ENCODE assay signal across 12 cellular contexts in the genomic region with DNA sequence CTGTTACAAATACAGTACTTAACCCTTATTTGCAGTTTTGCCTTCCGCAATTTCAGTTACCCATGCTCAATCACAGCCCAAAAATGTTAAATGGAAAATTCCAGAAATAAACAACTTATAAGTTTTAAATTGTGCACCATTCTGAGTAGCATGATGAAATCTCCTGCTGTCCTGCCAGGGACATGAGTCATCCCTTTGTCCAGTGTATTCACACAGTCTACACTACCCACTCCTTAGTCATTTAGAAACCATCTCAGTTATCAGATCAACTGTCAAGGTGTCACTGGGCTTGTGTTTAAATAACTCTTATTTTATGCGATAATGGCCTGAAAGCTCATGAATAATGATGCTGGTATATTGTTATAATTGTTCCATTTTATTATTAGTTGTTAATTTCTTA.
A peak's percentile ranks its signal among the peaks of the same experiment; 100 is the strongest.
DNase-seq lines count a peak whose midpoint lies in the region; ATAC-seq, FAIRE-seq and TF ChIP-seq lines count a peak whose summit lies in the region.
"Had no signal": no experiment of that assay in that cellular context is flagged by ENCODE, and none has a peak within 500 bp of the region (broad histone marks: within the 10 kb centered on the region; RNA-seq: fewer than 3 reads in every experiment).

No MANE protein-coding gene starts in this region.

- H3K4me1 ChIP-seq in SJSA1 (replicated peaks) (peaks cover 46% of the 10 kb centered on the region), gastroesophageal sphincter (no peaks in the 10 kb centered on the region), smooth muscle cell (ENCODE audit: low read depth) (no peaks in the 10 kb centered on the region), BE2C (peaks cover 14% of the 10 kb centered on the region)

- no peaks in the 10 kb centered on the region for H3K79me2 ChIP-seq in smooth muscle cell (ENCODE audit: low read depth)

- H3K27ac ChIP-seq in SJSA1 (peak overlapping the region; percentile 48), gastroesophageal sphincter (no peak overlapping the region), smooth muscle cell (ENCODE audit: low read depth) (peak overlapping the region; percentile 58)

- no peak overlapping the region for H3K9ac ChIP-seq in smooth muscle cell (ENCODE audit: low read depth)

- FAIRE-seq in GM19239 (lab: Jason Lieb, UNC) = no peak
- FAIRE-seq: GM18507 had no signal

- no peak for TF ChIP-seq EP300 in gastroesophageal sphincter (IDR thresholded peaks at IDR 0.05)

- H3K4me3 ChIP-seq in SJSA1 (no peak overlapping the region), gastroesophageal sphincter (no peak overlapping the region), smooth muscle cell (no peak overlapping the region), BE2C (ENCODE audit: low read depth, low read length) (no peak overlapping the region)

- no peaks in the 10 kb centered on the region for H3F3A ChIP-seq in smooth muscle cell (ENCODE audit: low read depth)

- peak; percentile 85 for DNase-seq in H4 (ENCODE audit: low spot score)
- peak; percentile 65 to 76 for DNase-seq in SJSA1 (ENCODE audit: low read depth in 1 of 2, low spot score in 2 of 2)
- DNase-seq in smooth muscle cell (lab: John Stamatoyannopoulos, UW; ENCODE audit: unreplicated experiment) = no peak
- DNase-seq in BE2C = no peak
- DNase-seq in GM19239 (ENCODE audit: insufficient read length, low spot score) = no peak
- no peak for DNase-seq in SKM-1 (lab: John Stamatoyannopoulos, UW; ENCODE audit: unreplicated experiment)
- DNase-seq: amygdala; NCI-H1694; stimulated activated CD4-positive, alpha-beta T cell treated with anti-CD3 and anti-CD28 coated beads, Interleukin-4, amount 100 ng/mL, for 24 hours had no signal

- no peaks in the 10 kb centered on the region for H3K36me3 ChIP-seq in SJSA1
- no peaks in the 10 kb centered on the region for H3K36me3 ChIP-seq in gastroesophageal sphincter
- no peaks in the 10 kb centered on the region for H3K36me3 ChIP-seq in smooth muscle cell (ENCODE audit: low read depth)
- no peaks in the 10 kb centered on the region for H3K36me3 ChIP-seq in BE2C

- peak overlapping the region; percentile 4 for H3K4me2 ChIP-seq in smooth muscle cell

- no peaks in the 10 kb centered on the region for H3K9me3 ChIP-seq in SJSA1 (replicated peaks)
- H3K9me3 ChIP-seq in gastroesophageal sphincter = no peaks in the 10 kb centered on the region
- H3K9me3 ChIP-seq in smooth muscle cell (replicated peaks; ENCODE audit: low read depth) = no peaks in the 10 kb centered on the region
- no peaks in the 10 kb centered on the region for H3K9me3 ChIP-seq in BE2C

- TF ChIP-seq CTCF in gastroesophageal sphincter (IDR thresholded peaks at IDR 0.05) = no peak
- TF ChIP-seq CTCF in smooth muscle cell (IDR thresholded peaks at IDR 0.05; ENCODE audit: borderline replicate concordance, insufficient read depth, poor library complexity, severe bottlenecking) = no peak
- TF ChIP-seq CTCF in BE2C (IDR thresholded peaks at IDR 0.05; ENCODE audit: low read depth, low read length) = no peak

- WGBS in gastroesophageal sphincter (ENCODE audit: low coverage in 1 of 2), 2 donors = 61 to 71% methylated on average over 2 of the region's 2 CpGs
- 66% methylated on average over 2 of the region's 2 CpGs for WGBS in smooth muscle cell (ENCODE audit: low lambda C conversion rate)

- TF ChIP-seq POLR2A in gastroesophageal sphincter (IDR thresholded peaks at IDR 0.05) = no peak

- ATAC-seq in gastroesophageal sphincter (peak; percentile 55), GM21515 (IDR thresholded peaks at IDR 0.05; ENCODE audit: unreplicated experiment) (no peak)

- H4K20me1 ChIP-seq in smooth muscle cell (ENCODE audit: low read depth) = no peaks in the 10 kb centered on the region

- no peak overlapping the region for H2AFZ ChIP-seq in smooth muscle cell (ENCODE audit: low read depth)

- no peaks in the 10 kb centered on the region for H3K27me3 ChIP-seq in SJSA1 (replicated peaks)
- no peaks in the 10 kb centered on the region for H3K27me3 ChIP-seq in gastroesophageal sphincter
- H3K27me3 ChIP-seq in smooth muscle cell (ENCODE audit: low read depth) = no peaks in the 10 kb centered on the region
- H3K27me3 ChIP-seq in BE2C = no peaks in the 10 kb centered on the region

Comparison
In these comparisons a context has a peak if more than half of its experiments do, and no peak if none do; other contexts are left out.
1. DNase-seq: peak in H4 (single experiment) and SJSA1 (2 of 2); none in smooth muscle cell (single experiment), BE2C (single experiment), GM19239 (single experiment) and SKM-1 (single experiment).
2. H3K27ac ChIP-seq: peak in SJSA1 (single experiment) and smooth muscle cell (single experiment); none in gastroesophageal sphincter (0 of 4).